In genomic region chr14:22814945-22815713, GRCh38 we compare ENCODE assay signal across 11 cellular contexts. TPM values are rescaled to one million over a fixed set of nuclear protein-coding genes. Genes with fewer than 3 reads are reported as not detected.
A peak's percentile ranks its signal among the peaks of the same experiment; 100 is the strongest.
DNase-seq lines count a peak whose midpoint lies in the region; ATAC-seq and TF ChIP-seq lines count a peak whose summit lies in the region.
"Had no signal": no experiment of that assay in that cellular context is flagged by ENCODE, and none has a peak within 500 bp of the region (broad histone marks: within the 10 kb centered on the region; RNA-seq: fewer than 3 reads in every experiment).

Gene SLC7A7, minus strand, starts transcription at chr14:22815435. Its CDS starts 2,037 bp downstream, at chr14:22813398.

- H3K36me3 ChIP-seq in NT2/D1 (ENCODE audit: insufficient read depth, insufficient read length, low read length) (peaks cover 5% of the 10 kb centered on the region), psoas muscle (ENCODE audit: insufficient read depth in 1 of 2, low read depth in 1 of 2) (no peaks in the 10 kb centered on the region)
- H3K36me3 ChIP-seq: prostate gland had no signal

- DNase-seq in NT2/D1 (ENCODE audit: low read depth, low spot score) (no peak), glomerular endothelial cell (ENCODE audit: extremely low read depth, low read depth, low spot score) (no peak), psoas muscle (no peak), T-helper 9 cell (no peak), AG08396 (ENCODE audit: low spot score) (no peak), NCI-H345 (lab: John Stamatoyannopoulos, UW) (no peak)
- DNase-seq: SK-N-SH had no signal

- H3K27me3 ChIP-seq in NT2/D1 (ENCODE audit: insufficient read depth, insufficient read length) = no peaks in the 10 kb centered on the region
- H3K27me3 ChIP-seq in psoas muscle (ENCODE audit: insufficient read depth in 3 of 3, low read length in 2 of 3) = peaks cover 0 to 4% (median 0%) of the 10 kb centered on the region in 3 donors
- H3K27me3 ChIP-seq: body of pancreas had no signal

- H3K27ac ChIP-seq in psoas muscle = no peak within 1 kb of the TSS
- H3K27ac ChIP-seq: prostate gland had no signal

- H3K4me3 ChIP-seq in GM08714 (ENCODE audit: low read length) = peak within 1 kb of the TSS; percentile 13; the same call in 1 of the 2 replicates
- H3K4me3 ChIP-seq in NT2/D1 (ENCODE audit: insufficient read length, low read depth) = peak within 1 kb of the TSS; percentile 28
- peak within 1 kb of the TSS; percentile 34 for H3K4me3 ChIP-seq in psoas muscle
- H3K4me3 ChIP-seq: body of pancreas, prostate gland had no signal

- ATAC-seq in psoas muscle (no peak), HG03520 (IDR thresholded peaks at IDR 0.05; ENCODE audit: unreplicated experiment) (no peak)
- ATAC-seq: body of pancreas had no signal

- H3K4me1 ChIP-seq in NT2/D1 (ENCODE audit: insufficient read depth, insufficient read length) (peaks cover 18% of the 10 kb centered on the region), psoas muscle (no peaks in the 10 kb centered on the region)
- H3K4me1 ChIP-seq: prostate gland had no signal

- H3K9me3 ChIP-seq in NT2/D1 (ENCODE audit: insufficient read depth, low read length) = no peaks in the 10 kb centered on the region
- H3K9me3 ChIP-seq in psoas muscle = no peaks in the 10 kb centered on the region
- H3K9me3 ChIP-seq: body of pancreas, prostate gland, SK-N-SH had no signal

- WGBS in psoas muscle, 3 donors = 22 to 26% (median 23%) methylated on average over 10 of the region's 10 CpGs

- TF ChIP-seq CTCF in psoas muscle (IDR thresholded peaks at IDR 0.05) = no peak

- intact Hi-C loops in psoas muscle (cut with DNase I) = loop anchor here (5.0 to 10.0 kb wide), 3 partner anchors 163 to 430 kb away; no protein-coding TSS in a partner anchor

- peak within 1 kb of the TSS; percentile 67 for H3K9ac ChIP-seq in NT2/D1 (ENCODE audit: insufficient read length, low read depth)
- H3K9ac ChIP-seq: SK-N-SH had no signal

RNA-seq across cellular contexts. Expression of gene SLC7A7, which starts in this region (rescaled TPM):
- total RNA-seq in glomerular endothelial cell (27.2 and 38.2 TPM in 2 replicates), psoas muscle (1 to 10 TPM; 1.3 to 2.6 (median 2.0) TPM)
- polyA plus RNA-seq in psoas muscle = 1 to 10 TPM in 1 of 3 donors, under 1 TPM in 2; 0.93 to 2.6 (median 0.97) TPM
